In the genomic region with DNA sequence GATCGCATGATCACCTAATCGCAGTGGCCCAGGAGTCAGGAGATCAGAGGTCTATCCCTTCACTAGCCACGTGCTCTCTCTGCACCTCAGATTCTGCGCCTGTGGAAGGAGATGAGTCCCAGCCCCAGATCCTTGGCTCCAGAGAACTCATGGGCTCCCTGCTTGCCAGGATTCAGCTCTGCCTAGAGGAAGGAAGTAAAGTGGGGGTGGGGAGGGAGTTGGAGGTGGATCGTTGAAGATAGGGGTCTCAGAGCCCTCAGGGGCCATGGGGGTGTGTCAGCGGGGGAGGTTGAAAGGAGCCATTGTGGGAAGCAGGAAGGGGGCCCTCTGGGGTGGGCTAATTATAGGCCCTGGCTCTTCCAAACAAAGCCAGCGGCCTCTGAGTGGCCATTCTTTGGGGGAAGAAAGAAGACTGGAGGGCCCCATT, we compare ENCODE assay signal across 1 cellular context.
TF ChIP-seq lines count a peak whose summit lies in the region.

No MANE protein-coding gene starts in this region.

TF ChIP-seq in H1, 55 proteins besides CTCF, POLR2A, EP300 and RAD21:
- TF ChIP-seq, protein P1, sequence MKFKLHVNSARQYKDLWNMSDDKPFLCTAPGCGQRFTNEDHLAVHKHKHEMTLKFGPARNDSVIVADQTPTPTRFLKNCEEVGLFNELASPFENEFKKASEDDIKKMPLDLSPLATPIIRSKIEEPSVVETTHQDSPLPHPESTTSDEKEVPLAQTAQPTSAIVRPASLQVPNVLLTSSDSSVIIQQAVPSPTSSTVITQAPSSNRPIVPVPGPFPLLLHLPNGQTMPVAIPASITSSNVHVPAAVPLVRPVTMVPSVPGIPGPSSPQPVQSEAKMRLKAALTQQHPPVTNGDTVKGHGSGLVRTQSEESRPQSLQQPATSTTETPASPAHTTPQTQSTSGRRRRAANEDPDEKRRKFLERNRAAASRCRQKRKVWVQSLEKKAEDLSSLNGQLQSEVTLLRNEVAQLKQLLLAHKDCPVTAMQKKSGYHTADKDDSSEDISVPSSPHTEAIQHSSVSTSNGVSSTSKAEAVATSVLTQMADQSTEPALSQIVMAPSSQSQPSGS (IDR thresholded peaks at IDR 0.05; ENCODE audit: low read length) = no peak
- no peak for TF ChIP-seq SAP30 (IDR thresholded peaks at IDR 0.05; ENCODE audit: insufficient read depth, insufficient replicate concordance, low read length)
- no peak for TF ChIP-seq CHD2 (IDR thresholded peaks at IDR 0.05; ENCODE audit: low read length)
- TF ChIP-seq SIRT6 (IDR thresholded peaks at IDR 0.05; ENCODE audit: low read length) = no peak
- TF ChIP-seq, protein P2, sequence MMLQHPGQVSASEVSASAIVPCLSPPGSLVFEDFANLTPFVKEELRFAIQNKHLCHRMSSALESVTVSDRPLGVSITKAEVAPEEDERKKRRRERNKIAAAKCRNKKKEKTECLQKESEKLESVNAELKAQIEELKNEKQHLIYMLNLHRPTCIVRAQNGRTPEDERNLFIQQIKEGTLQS (IDR thresholded peaks at IDR 0.05; ENCODE audit: insufficient read depth, low read depth, low read length) = no peak
- no peak for TF ChIP-seq BACH1 (IDR thresholded peaks at IDR 0.05; ENCODE audit: low read length)
- TF ChIP-seq, protein P3, sequence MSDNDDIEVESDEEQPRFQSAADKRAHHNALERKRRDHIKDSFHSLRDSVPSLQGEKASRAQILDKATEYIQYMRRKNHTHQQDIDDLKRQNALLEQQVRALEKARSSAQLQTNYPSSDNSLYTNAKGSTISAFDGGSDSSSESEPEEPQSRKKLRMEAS (IDR thresholded peaks at IDR 0.05) = peak; percentile 82
- no peak for TF ChIP-seq CREB1 (IDR thresholded peaks at IDR 0.05)
- TF ChIP-seq YY1 (IDR thresholded peaks at IDR 0.05; ENCODE audit: low read depth, low read length) = 0 out of 2 replicates have a peak, but pooled peaks have one; percentile 4
- TF ChIP-seq KDM4A (IDR thresholded peaks at IDR 0.05; ENCODE audit: low read depth, low read length, severe bottlenecking) = no peak
- no peak for TF ChIP-seq RNF2 (IDR thresholded peaks at IDR 0.05; ENCODE audit: borderline replicate concordance, low read depth, low read length, missing control alignments, poor library complexity, severe bottlenecking)
- TF ChIP-seq RXRA (IDR thresholded peaks at IDR 0.05; ENCODE audit: insufficient read depth, low read depth, low read length) = no peak
- TF ChIP-seq KDM1A (IDR thresholded peaks at IDR 0.05; ENCODE audit: borderline replicate concordance, low read length) = no peak
- TF ChIP-seq TCF12 (IDR thresholded peaks at IDR 0.05; ENCODE audit: low read depth, low read length) = no peak
- TF ChIP-seq SP4 (IDR thresholded peaks at IDR 0.05; ENCODE audit: low read length) = no peak
- no peak for TF ChIP-seq ZNF274 (IDR thresholded peaks at IDR 0.05; ENCODE audit: borderline replicate concordance, extremely low read depth, low read length)
- peak; percentile 72 for TF ChIP-seq ASH2L (IDR thresholded peaks at IDR 0.05; ENCODE audit: low read length)
- peak; percentile 73 for TF ChIP-seq CTBP2 (IDR thresholded peaks at IDR 0.05; ENCODE audit: borderline replicate concordance, insufficient read depth, insufficient read length, low read length)
- no peak for TF ChIP-seq CBX5 (IDR thresholded peaks at IDR 0.05; ENCODE audit: low read depth, low read length)
- no peak for TF ChIP-seq PHF8 (conservative IDR thresholded peaks at IDR 0.05; ENCODE audit: low read depth, low read length)
- peak; percentile 57; the same call in 1 of the 2 replicates for TF ChIP-seq EGR1 (IDR thresholded peaks at IDR 0.05; ENCODE audit: borderline replicate concordance, low read depth, low read length)
- no peak for TF ChIP-seq FOSL1 (IDR thresholded peaks at IDR 0.05; ENCODE audit: insufficient read depth, low read depth, low read length)
- no peak for TF ChIP-seq HDAC6 (IDR thresholded peaks at IDR 0.05; ENCODE audit: low read depth, low read length)
TF ChIP-seq in H1: peak in this region for 5.
